ENCODE assay signal across 20 cellular contexts in genomic region chr3:129378949-129379348, GRCh38. TPM values are rescaled to one million over a fixed set of nuclear protein-coding genes. Genes with fewer than 3 reads are reported as not detected.
DNase-seq lines count a peak whose midpoint lies in the region; ATAC-seq and TF ChIP-seq lines count a peak whose summit lies in the region.
"Had no signal": no experiment of that assay in that cellular context is flagged by ENCODE, and none has a peak within 500 bp of the region (broad histone marks: within the 10 kb centered on the region; RNA-seq: fewer than 3 reads in every experiment).

No MANE protein-coding gene starts in this region.

- TF ChIP-seq CTCF in heart right ventricle (IDR thresholded peaks at IDR 0.05) (no peak), liver (IDR thresholded peaks at IDR 0.05; ENCODE audit: low read depth, low read length, missing input control) (no peak)

- H3K4me1 ChIP-seq in heart right ventricle (peaks cover 0 to 21% (median 9%) of the 10 kb centered on the region in 9 donors), liver (ENCODE audit: control insufficient read depth in 4 of 4, insufficient read depth in 4 of 4, low read length in 3 of 4) (peaks cover 0 to 8% (median 5%) of the 10 kb centered on the region in 4 donors)

- no peak for TF ChIP-seq RAD21 in liver (IDR thresholded peaks at IDR 0.05)

- H3K4me3 ChIP-seq in heart right ventricle, result no peak overlapping the region
- H3K4me3 ChIP-seq in liver (ENCODE audit: low read depth in 1 of 3, low read length in 3 of 3), result no peak overlapping the region
- H3K4me3 ChIP-seq: A549, BLaER1 had no signal

- H3K9me3 ChIP-seq in heart right ventricle (peaks cover 0 to 7% (median 0%) of the 10 kb centered on the region in 11 donors), liver (ENCODE audit: control insufficient read depth in 4 of 4, low read length in 3 of 4) (no peaks in the 10 kb centered on the region)
- H3K9me3 ChIP-seq: A549 had no signal

- H3K36me3 ChIP-seq in heart right ventricle (peaks cover 0 to 7% (median 0%) of the 10 kb centered on the region in 9 donors), liver (ENCODE audit: control insufficient read depth in 4 of 4, insufficient read depth in 3 of 4, low read depth in 1 of 4, low read length in 3 of 4) (no peaks in the 10 kb centered on the region)

- no peak for DNase-seq in heart right ventricle
- DNase-seq in cardiac septum (ENCODE audit: low spot score), result no peak
- peak; percentile 56 to 77 for DNase-seq in dermis microvascular lymphatic vessel endothelial cell (ENCODE audit: low read depth in 2 of 2)
- DNase-seq in AG08395 (ENCODE audit: low spot score), result no peak
- no peak for DNase-seq in 8988T
- DNase-seq: Calu3; CD4-positive, alpha-beta memory T cell; GOT3; NCI-H1417; NCI-H187; NCI-H2227 treated with DMSO at 0.1 percent for 48 hours; NCI-H524; PC-3 had no signal

- no peak for ATAC-seq in heart right ventricle
- no peak for ATAC-seq in GM21717 (IDR thresholded peaks at IDR 0.05; ENCODE audit: unreplicated experiment)
- no peak for ATAC-seq in SK-N-SH treated with all-trans-retinoic acid at 6 μM for 48 hours
- ATAC-seq: A549, HCT116, PC-3 had no signal

- WGBS in heart right ventricle, 2 donors, result 55 to 73% methylated on average over 1 of the region's 1 CpG
- 27% methylated on average over 1 of the region's 1 CpG for WGBS in liver

- peak overlapping the region in 8 of 10 donors; percentile 17 to 64 (median 38) for H3K27ac ChIP-seq in heart right ventricle
- H3K27ac ChIP-seq in liver (ENCODE audit: low read depth in 1 of 2, low read length in 2 of 2), result no peak overlapping the region
- H3K27ac ChIP-seq: A549, BLaER1, RWPE1 had no signal

- no peak overlapping the region for H3K9ac ChIP-seq in liver (ENCODE audit: low read depth in 1 of 2, low read length in 2 of 2)
- H3K9ac ChIP-seq: BLaER1 had no signal

- H3K27me3 ChIP-seq in heart right ventricle (no peaks in the 10 kb centered on the region), liver (ENCODE audit: control insufficient read depth in 4 of 4, insufficient read depth in 4 of 4, low read length in 3 of 4) (no peaks in the 10 kb centered on the region)
- H3K27me3 ChIP-seq: BLaER1 had no signal

- intact Hi-C loops in heart right ventricle (cut with DNase I), result no loop called here
- intact Hi-C loops in cardiac septum (cut with DNase I), result no loop called here

TF ChIP-seq in liver, 16 proteins besides CTCF, POLR2A, EP300 and RAD21 (continues in another document):
- TF ChIP-seq HNF4G (IDR thresholded peaks at IDR 0.05) (no peak), RXRA (IDR thresholded peaks at IDR 0.05) (peak in 1 of 2 donors; percentile 46), MAX (IDR thresholded peaks at IDR 0.05) (no peak), HNF4A (conservative IDR thresholded peaks at IDR 0.05) (peak; percentile 44 to 69), SP1 (IDR thresholded peaks at IDR 0.05) (peak; percentile 83), REST (IDR thresholded peaks at IDR 0.05) (no peak), NR2F2 (IDR thresholded peaks at IDR 0.05) (peak; percentile 79), EGR1 (IDR thresholded peaks at IDR 0.05; ENCODE audit: low read depth in 2 of 2) (peak in 1 of 2 donors; percentile 45)

TF ChIP-seq in SK-N-SH treated with all-trans-retinoic acid at 6 μM for 48 hours, 23 proteins besides CTCF, POLR2A, EP300 and RAD21:
- TF ChIP-seq OSR1 (CRISPR knock-in tag; IDR thresholded peaks at IDR 0.05) (no peak), ARNTL (CRISPR knock-in tag; IDR thresholded peaks at IDR 0.05; ENCODE audit: borderline replicate concordance, low read depth) (no peak), TCF4 (CRISPR knock-in tag; IDR thresholded peaks at IDR 0.05; ENCODE audit: borderline replicate concordance) (no peak), ZNF70 (CRISPR knock-in tag; IDR thresholded peaks at IDR 0.05) (no peak), TOX (CRISPR knock-in tag; IDR thresholded peaks at IDR 0.05; ENCODE audit: borderline replicate concordance) (no peak)

RNA-seq across cellular contexts. Expression of gene EFCAB12, which starts 49.5 kb away (rescaled TPM):
- total RNA-seq in heart right ventricle (under 1 TPM in 4 of 10 donors, not detected in 6; 0.15 to 0.23 (median 0.16) TPM), cardiac septum (0.16 TPM), dermis microvascular lymphatic vessel endothelial cell (under 0.01 TPM in 2 replicates), liver (under 1 TPM; 0.37 to 0.67 TPM)
- polyA plus RNA-seq in heart right ventricle (under 1 TPM in 1 of 2 donors, not detected in 1; 0.10 TPM), liver (1 to 10 TPM in 1 of 2 donors, under 1 TPM in 1; 0.62 to 2.4 TPM)

Comparison
In these comparisons a context has a peak if more than half of its experiments do, and no peak if none do; other contexts are left out.
1. DNase-seq: peak in dermis microvascular lymphatic vessel endothelial cell (2 of 2); none in heart right ventricle (0 of 2), cardiac septum (single experiment), AG08395 (single experiment) and 8988T (single experiment).
2. H3K27ac ChIP-seq: peak in heart right ventricle (8 of 10); none in liver (0 of 2).